Comparison of ENCODE assay signal across 12 cellular contexts in genomic region chr4:10413177-10413576, GRCh38. TPM values are rescaled to one million over a fixed set of nuclear protein-coding genes. Genes with fewer than 3 reads are reported as not detected.
DNase-seq lines count a peak whose midpoint lies in the region; ATAC-seq and TF ChIP-seq lines count a peak whose summit lies in the region.
"Had no signal": no experiment of that assay in that cellular context is flagged by ENCODE, and none has a peak within 500 bp of the region (broad histone marks: within the 10 kb centered on the region; RNA-seq: fewer than 3 reads in every experiment).

No MANE protein-coding gene starts in this region.

- H3K27me3 ChIP-seq in Peyer's patch: no peaks in the 10 kb centered on the region

- TF ChIP-seq POLR2A in Peyer's patch (IDR thresholded peaks at IDR 0.05): no peak

- H3K36me3 ChIP-seq in Peyer's patch: no peaks in the 10 kb centered on the region

- H3K27ac ChIP-seq in Peyer's patch: no peak overlapping the region

- no peak for TF ChIP-seq CTCF in nephron progenitor cell (IDR thresholded peaks at IDR 0.05)
- no peak for TF ChIP-seq CTCF in Peyer's patch (IDR thresholded peaks at IDR 0.05)

- ATAC-seq in GM19025 (IDR thresholded peaks at IDR 0.05; ENCODE audit: low read depth, unreplicated experiment): peak; percentile 74
- peak; percentile 71 for ATAC-seq in GM21737 (IDR thresholded peaks at IDR 0.05; ENCODE audit: unreplicated experiment)
- ATAC-seq in HG03196 (IDR thresholded peaks at IDR 0.05; ENCODE audit: unreplicated experiment): peak; percentile 90
- ATAC-seq in activated CD4-positive, CD25-positive, alpha-beta regulatory T cell treated with anti-CD3 and anti-CD28 coated beads, Interleukin-2, amount 50 U/mL, for 24 hours: no peak
- ATAC-seq: SK-N-SH treated with all-trans-retinoic acid at 6 μM for 48 hours had no signal

- DNase-seq in nephron progenitor cell (no peak), NK-92 (lab: John Stamatoyannopoulos, UW; ENCODE audit: unreplicated experiment) (no peak), Peyer's patch (no peak)
- DNase-seq: activated CD4-positive, alpha-beta memory T cell treated with anti-CD3 and anti-CD28 coated beads, Interleukin-2, amount 10 ng/mL, durations not matched to agents 7 days and 5 days; aorta; endodermal cell; NCI-H446 treated with DMSO at 0.1 percent for 48 hours had no signal

- no peaks in the 10 kb centered on the region for H3K9me3 ChIP-seq in Peyer's patch

- no peaks in the 10 kb centered on the region for H3K4me1 ChIP-seq in Peyer's patch

- no peaks in the 10 kb centered on the region for H3K36me3 Mint-ChIP-seq in nephron progenitor cell (ENCODE audit: low read depth)

- H3K27me3 Mint-ChIP-seq in nephron progenitor cell (ENCODE audit: low read depth, poor library complexity): peaks cover 10% of the 10 kb centered on the region

- H3K4me3 Mint-ChIP-seq in nephron progenitor cell: no peak overlapping the region
- H3K4me3 Mint-ChIP-seq: activated CD4-positive, alpha-beta memory T cell treated with anti-CD3 and anti-CD28 coated beads, Interleukin-2, amount 10 ng/mL, durations not matched to agents 7 days and 5 days; endodermal cell had no signal

- H3K27ac Mint-ChIP-seq in nephron progenitor cell: peak overlapping the region; percentile 21
- H3K27ac Mint-ChIP-seq: activated CD4-positive, alpha-beta memory T cell treated with anti-CD3 and anti-CD28 coated beads, Interleukin-2, amount 10 ng/mL, durations not matched to agents 7 days and 5 days; endodermal cell had no signal

- H3K4me3 ChIP-seq in Peyer's patch: no peak overlapping the region

- peaks cover 18% of the 10 kb centered on the region for H3K4me1 Mint-ChIP-seq in nephron progenitor cell

- H3K9me3 Mint-ChIP-seq in nephron progenitor cell: no peaks in the 10 kb centered on the region
- H3K9me3 Mint-ChIP-seq: activated CD4-positive, alpha-beta memory T cell treated with anti-CD3 and anti-CD28 coated beads, Interleukin-2, amount 10 ng/mL, durations not matched to agents 7 days and 5 days; endodermal cell had no signal

RNA-seq across cellular contexts. Expression of gene ZNF518B, which starts 44.0 kb away (rescaled TPM):
- total RNA-seq in Peyer's patch: 10 to 100 TPM; 13.2 to 26.1 (median 19.7) TPM

Comparison
In these comparisons a context has a peak if more than half of its experiments do, and no peak if none do; other contexts are left out.
1. ATAC-seq: peak in GM19025 (single experiment), GM21737 (single experiment) and HG03196 (single experiment); none in activated CD4-positive, CD25-positive, alpha-beta regulatory T cell treated with anti-CD3 and anti-CD28 coated beads, Interleukin-2, amount 50 U/mL, for 24 hours (0 of 2).